Comparison of ENCODE assay signal across 19 cellular contexts in the genomic region with DNA sequence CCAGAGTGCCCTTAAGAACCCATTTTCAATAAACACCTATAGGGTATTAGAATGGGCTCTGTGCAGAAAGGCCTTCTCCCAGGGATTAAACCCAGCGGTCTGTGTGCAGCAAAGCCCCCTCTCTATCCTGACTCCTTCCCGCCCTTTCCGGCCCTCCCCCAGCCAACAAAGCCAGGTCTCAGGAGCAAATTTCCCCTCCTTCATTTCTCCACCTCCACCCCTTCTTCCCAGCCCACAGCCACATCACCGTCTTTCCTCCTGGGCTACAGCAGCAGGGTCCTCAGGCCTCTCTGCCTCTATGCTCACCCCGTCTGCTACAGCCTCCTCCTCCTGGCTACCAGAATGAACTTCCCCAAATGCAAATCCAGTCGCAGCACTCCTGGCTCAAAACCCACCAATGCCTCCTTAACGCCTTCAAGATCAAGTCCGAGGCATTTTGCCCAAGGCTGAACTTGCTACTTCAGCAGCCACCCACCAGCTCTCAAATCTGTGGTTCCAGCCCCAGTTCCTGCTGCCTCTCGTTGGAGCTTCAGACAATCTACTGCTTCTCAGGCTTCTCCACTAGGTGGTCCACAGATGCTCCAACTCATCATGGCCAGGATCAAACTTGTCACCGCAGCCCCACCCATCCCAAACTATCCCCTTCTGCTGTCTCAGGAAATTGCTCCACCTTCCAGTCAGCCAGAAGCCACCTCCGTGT.
DNase-seq lines count a peak whose midpoint lies in the region; ATAC-seq and TF ChIP-seq lines count a peak whose summit lies in the region.
"Had no signal": no experiment of that assay in that cellular context is flagged by ENCODE, and none has a peak within 500 bp of the region (broad histone marks: within the 10 kb centered on the region; RNA-seq: fewer than 3 reads in every experiment).

No MANE protein-coding gene starts in this region.

- H3K4me3 ChIP-seq in HCT116 (replicated peaks in 1 of 2; ENCODE audit: low read depth in 1 of 2, low read length in 2 of 2) (no peak overlapping the region), NB4 (ENCODE audit: low read depth, low read length) (no peak overlapping the region), endodermal cell (ENCODE audit: low read length) (no peak overlapping the region), sigmoid colon (no peak overlapping the region)
- H3K4me3 ChIP-seq: body of pancreas, ovary, right lobe of liver, SJSA1 had no signal

- no peaks in the 10 kb centered on the region for H3K79me2 ChIP-seq in HCT116 (ENCODE audit: insufficient read depth, low read length)

- no peaks in the 10 kb centered on the region for H3K9me2 ChIP-seq in HCT116 (ENCODE audit: insufficient read depth)

- DNase-seq in HCT116 (ENCODE audit: low read depth, low spot score) (no peak), NB4 (ENCODE audit: low read depth) (peak; percentile 38), endodermal cell (peak; percentile 44), sigmoid colon (peak; percentile 24), GM13977 (ENCODE audit: low spot score) (no peak), immature natural killer cell (no peak), activated gamma-delta T cell treated with Interleukin-2 at 50 U/mL for 16 hours (no peak)
- DNase-seq: activated B cell treated with CpG ODN at 0.5 μM for 24 hours; activated naive CD4-positive, alpha-beta T cell; body of pancreas; foreskin melanocyte; left colon; NCI-H1092; OCI-M1 had no signal

- H3K27ac Mint-ChIP-seq in endodermal cell (no peak overlapping the region), immature natural killer cell (no peak overlapping the region)
- H3K27ac Mint-ChIP-seq: activated B cell treated with CpG ODN at 0.5 μM for 24 hours; stimulated activated naive CD8-positive, alpha-beta T cell treated with anti-CD3 and anti-CD28 coated beads, Interleukin-15, Interleukin-2, amounts not matched to agents 100 ng/mL and 50 ng/mL, for 24 hours had no signal

- RAD21 ChIA-PET in HCT116 (lab: Charles Lee; ENCODE audit: low non-redundant PET in 1 of 2, low total read pairs in 2 of 2, uncharacterized antibody in 2 of 2, unreplicated experiment in 2 of 2) = interaction anchor here in 1 of 2 experiments (0.6 kb wide), 1 partner anchor 71 kb away, joined by 3 read pairs; no protein-coding TSS in a partner anchor

- ATAC-seq in HCT116 = 0 out of 2 replicates have a peak, but pooled peaks have one; percentile 26
- ATAC-seq: body of pancreas, left colon, right lobe of liver had no signal

- peaks cover 0 to 7% of the 10 kb centered on the region in 2 experiments; a peak in 1 of 4 replicates for H3K4me1 ChIP-seq in HCT116 (ENCODE audit: control insufficient read depth in 1 of 2, insufficient read depth in 2 of 2, low read length in 2 of 2)
- H3K4me1 ChIP-seq in endodermal cell (ENCODE audit: control insufficient read depth, insufficient read depth, low read length) = no peaks in the 10 kb centered on the region
- peaks cover 0 to 17% (median 15%) of the 10 kb centered on the region in 4 donors for H3K4me1 ChIP-seq in sigmoid colon
- H3K4me1 ChIP-seq: body of pancreas, right lobe of liver, SJSA1 had no signal

- no peaks in the 10 kb centered on the region for H3K36me3 Mint-ChIP-seq in endodermal cell (ENCODE audit: low read depth)
- no peaks in the 10 kb centered on the region for H3K36me3 Mint-ChIP-seq in immature natural killer cell

- intact Hi-C loops in HCT116 (cut with micrococcal nuclease) (no loop called here), sigmoid colon (cut with DNase I) (no loop called here)

- H3K27ac ChIP-seq in HCT116 (ENCODE audit: low read depth, low read length) (no peak overlapping the region), endodermal cell (ENCODE audit: low read depth, low read length) (no peak overlapping the region), sigmoid colon (no peak overlapping the region)
- H3K27ac ChIP-seq: body of pancreas, KMS-11, ovary, right lobe of liver, SJSA1 had no signal

- H3K9me3 Mint-ChIP-seq in endodermal cell = peaks cover 4% of the 10 kb centered on the region
- no peaks in the 10 kb centered on the region for H3K9me3 Mint-ChIP-seq in immature natural killer cell
- H3K9me3 Mint-ChIP-seq: activated B cell treated with CpG ODN at 0.5 μM for 24 hours; stimulated activated naive CD8-positive, alpha-beta T cell treated with anti-CD3 and anti-CD28 coated beads, Interleukin-15, Interleukin-2, amounts not matched to agents 100 ng/mL and 50 ng/mL, for 24 hours had no signal

- no peak overlapping the region for H3K4me3 Mint-ChIP-seq in endodermal cell
- no peak overlapping the region for H3K4me3 Mint-ChIP-seq in immature natural killer cell
- H3K4me3 Mint-ChIP-seq: activated B cell treated with CpG ODN at 0.5 μM for 24 hours had no signal

- TF ChIP-seq POLR2A in HCT116 (IDR thresholded peaks at IDR 0.05; ENCODE audit: borderline replicate concordance, extremely low read depth, insufficient read depth, insufficient read length) (no peak), NB4 (IDR thresholded peaks at IDR 0.05; ENCODE audit: extremely low read depth, insufficient read length) (no peak), sigmoid colon (IDR thresholded peaks at IDR 0.05) (no peak)

- BruUV-seq in HCT116 (replicated peaks; lab: Mats Ljungman, UMichigan) = no TSS peak

- H3K4me1 Mint-ChIP-seq in endodermal cell = peaks cover 15% of the 10 kb centered on the region
- peaks cover 11 to 17% of the 10 kb centered on the region in 2 donors for H3K4me1 Mint-ChIP-seq in immature natural killer cell
- H3K4me1 Mint-ChIP-seq: activated B cell treated with CpG ODN at 0.5 μM for 24 hours had no signal

- H3K36me3 ChIP-seq in HCT116 (ENCODE audit: control insufficient read depth in 1 of 2, insufficient read depth in 2 of 2, low read length in 2 of 2) (no peaks in the 10 kb centered on the region), endodermal cell (ENCODE audit: control insufficient read depth, insufficient read depth, low read length) (no peaks in the 10 kb centered on the region), sigmoid colon (no peaks in the 10 kb centered on the region)
- H3K36me3 ChIP-seq: ovary, right lobe of liver, SJSA1 had no signal

- peak overlapping the region; percentile 45; the same call in 1 of the 2 replicates for H3K4me2 ChIP-seq in HCT116 (ENCODE audit: low read length)
- H3K4me2 ChIP-seq: KMS-11 had no signal

- no peaks in the 10 kb centered on the region for H4K20me1 ChIP-seq in HCT116 (ENCODE audit: insufficient read depth)

- H3K27me3 ChIP-seq in HCT116 (ENCODE audit: insufficient read depth, low read length) (no peaks in the 10 kb centered on the region), endodermal cell (ENCODE audit: control insufficient read depth, insufficient read depth, low read length, poor library complexity, severe bottlenecking) (no peaks in the 10 kb centered on the region), sigmoid colon (no peaks in the 10 kb centered on the region)
- H3K27me3 ChIP-seq: body of pancreas, ovary, right lobe of liver, SJSA1 had no signal

- no peak for TF ChIP-seq RAD21 in HCT116 (IDR thresholded peaks at IDR 0.05; ENCODE audit: low read depth)

- no peak for TF ChIP-seq EP300 in sigmoid colon (IDR thresholded peaks at IDR 0.05)

- POLR2A ChIA-PET in HCT116 (lab: Charles Lee) = no interaction called here

- no peak overlapping the region for H3K9ac ChIP-seq in HCT116 (ENCODE audit: low read length)
- no peak overlapping the region for H3K9ac ChIP-seq in endodermal cell (ENCODE audit: extremely low read depth, low read length, poor library complexity, severe bottlenecking)
- H3K9ac ChIP-seq: KMS-11 had no signal

- WGBS in endodermal cell (ENCODE audit: insufficient coverage in 1 of 2, insufficient read length in 1 of 2), 2 experiments = 90% methylated on average over 4 to 11 of the region's 11 CpGs
- 75 to 88% methylated on average over 11 of the region's 11 CpGs for WGBS in sigmoid colon, 2 donors

- CTCF ChIA-PET in HCT116 (lab: Charles Lee) = no interaction called here

- peak in 1 of 3 experiments; percentile 14; a peak in 1 of 6 replicates for TF ChIP-seq CTCF in HCT116 (IDR thresholded peaks at IDR 0.05 in 2 of 3, conservative IDR thresholded peaks at IDR 0.05 in 1 of 3; ENCODE audit: borderline replicate concordance in 1 of 3, insufficient read depth in 1 of 3, low read depth in 2 of 3, low read length in 2 of 3)
- TF ChIP-seq CTCF in NB4 (IDR thresholded peaks at IDR 0.05; ENCODE audit: low read depth, low read length) = no peak
- TF ChIP-seq CTCF in endodermal cell (conservative IDR thresholded peaks at IDR 0.05) = peak; percentile 53
- TF ChIP-seq CTCF in sigmoid colon (IDR thresholded peaks at IDR 0.05) = no peak
- no peak for TF ChIP-seq CTCF in GM13977 (IDR thresholded peaks at IDR 0.05; ENCODE audit: extremely low read depth, insufficient read depth, missing control alignments)

- H3K27me3 Mint-ChIP-seq in endodermal cell (ENCODE audit: insufficient read depth) (no peaks in the 10 kb centered on the region), immature natural killer cell (ENCODE audit: low read depth in 3 of 3) (peaks cover 0 to 2% (median 2%) of the 10 kb centered on the region in 3 donors)
- H3K27me3 Mint-ChIP-seq: activated B cell treated with CpG ODN at 0.5 μM for 24 hours; stimulated activated naive CD8-positive, alpha-beta T cell treated with anti-CD3 and anti-CD28 coated beads, Interleukin-15, Interleukin-2, amounts not matched to agents 100 ng/mL and 50 ng/mL, for 24 hours had no signal

- H3K9me3 ChIP-seq in HCT116 (ENCODE audit: control insufficient read depth in 1 of 2, insufficient read depth in 1 of 2, low read depth in 1 of 2, low read length in 2 of 2) (no peaks in the 10 kb centered on the region), endodermal cell (ENCODE audit: control insufficient read depth, low read length) (no peaks in the 10 kb centered on the region), sigmoid colon (no peaks in the 10 kb centered on the region)
- H3K9me3 ChIP-seq: body of pancreas, ovary, right lobe of liver, SJSA1 had no signal

- no peak overlapping the region for H2AFZ ChIP-seq in HCT116 (ENCODE audit: low read depth, low read length, poor library complexity, severe bottlenecking)

- in situ Hi-C loops in GM13977 (cut with MboI; ENCODE audit: low pct_unique_long_range_greater_than_20kb, low sequenced_read_pairs, unreplicated experiment) = no loop called here

TF ChIP-seq in HCT116, 20 proteins besides CTCF, POLR2A, EP300 and RAD21:
- TF ChIP-seq YY1 (IDR thresholded peaks at IDR 0.05; ENCODE audit: extremely low read depth, insufficient replicate concordance, low read depth, low read length) (no peak), ZNF274 (IDR thresholded peaks at IDR 0.05; ENCODE audit: low read depth, low read length) (no peak), SIN3A (IDR thresholded peaks at IDR 0.05; ENCODE audit: low read depth) (no peak), ELF1 (IDR thresholded peaks at IDR 0.05; ENCODE audit: borderline replicate concordance, low read depth) (no peak), CBX3 (IDR thresholded peaks at IDR 0.05; ENCODE audit: low read depth) (no peak), JUND (IDR thresholded peaks at IDR 0.05) (no peak), POLR2AphosphoS5 (IDR thresholded peaks at IDR 0.05; ENCODE audit: low read depth, low read length) (no peak), MAX (IDR thresholded peaks at IDR 0.05) (no peak)

Comparison
In these comparisons a context has a peak if more than half of its experiments do, and no peak if none do; other contexts are left out.
1. DNase-seq: peak in NB4 (single experiment), endodermal cell (single experiment) and sigmoid colon (single experiment); none in HCT116 (single experiment), GM13977 (single experiment), immature natural killer cell (0 of 3) and activated gamma-delta T cell treated with Interleukin-2 at 50 U/mL for 16 hours (single experiment).